Comparison of ENCODE assay signal across 10 cellular contexts in the genomic region with DNA sequence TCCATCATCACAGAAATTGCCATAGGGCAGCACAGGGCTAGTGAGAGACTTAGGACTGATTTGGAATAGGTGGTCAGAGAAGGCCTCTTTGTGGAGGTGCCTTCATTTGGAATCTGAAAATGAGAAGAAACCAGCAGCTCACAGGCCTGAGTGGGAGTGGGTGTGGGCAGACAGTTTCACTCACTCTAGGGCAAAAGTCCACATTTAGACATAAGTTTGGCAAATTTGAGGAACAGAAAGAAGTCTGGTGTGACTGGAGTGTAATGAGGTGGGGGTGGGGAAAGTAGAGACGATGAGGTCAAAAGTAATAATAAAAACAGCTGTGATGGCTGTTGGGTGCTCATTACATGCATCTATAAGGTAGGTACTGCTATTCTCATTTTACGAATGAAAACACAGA. TPM values are rescaled to one million over a fixed set of nuclear protein-coding genes. Genes with fewer than 3 reads are reported as not detected.
DNase-seq lines count a peak whose midpoint lies in the region; ATAC-seq and TF ChIP-seq lines count a peak whose summit lies in the region.
"Had no signal": no experiment of that assay in that cellular context is flagged by ENCODE, and none has a peak within 500 bp of the region (broad histone marks: within the 10 kb centered on the region; RNA-seq: fewer than 3 reads in every experiment).

No MANE protein-coding gene starts in this region.

- no peaks in the 10 kb centered on the region for H3K36me3 Mint-ChIP-seq in progenitor cell of endocrine pancreas (ENCODE audit: insufficient read depth)

- DNase-seq in NOMO-1 treated with dmso at 0.1 percent for 144 hours (lab: John Stamatoyannopoulos, UW; ENCODE audit: unreplicated experiment), result peak; percentile 83
- no peak for DNase-seq in progenitor cell of endocrine pancreas (ENCODE audit: low spot score, unreplicated experiment)
- no peak for DNase-seq in left colon
- no peak for DNase-seq in HPDE6-E6E7 (ENCODE audit: extremely low spot score)
- no peak for DNase-seq in thyroid gland
- DNase-seq: activated gamma-delta T cell treated with Interleukin-2 at 50 U/mL for 16 hours, GOT3, upper lobe of left lung had no signal

- peaks cover 35 to 42% of the 10 kb centered on the region in 2 donors for H3K4me1 ChIP-seq in thyroid gland

- intact Hi-C loops in left colon (cut with DNase I, micrococcal nuclease) (no loop called here), thyroid gland (cut with DNase I) (no loop called here)

- ATAC-seq in GM19035 (IDR thresholded peaks at IDR 0.05; ENCODE audit: unreplicated experiment) (peak; percentile 46), HG02642 (IDR thresholded peaks at IDR 0.05; ENCODE audit: poor library complexity, unreplicated experiment) (peak; percentile 52), left colon (no peak)

- peaks cover 27% of the 10 kb centered on the region for H3K27me3 Mint-ChIP-seq in progenitor cell of endocrine pancreas

- H3K27me3 ChIP-seq in thyroid gland, result no peaks in the 10 kb centered on the region
- H3K27me3 ChIP-seq: upper lobe of left lung had no signal

- no peak overlapping the region for H3K4me3 Mint-ChIP-seq in progenitor cell of endocrine pancreas (ENCODE audit: low read depth)

- TF ChIP-seq CTCF in progenitor cell of endocrine pancreas (IDR thresholded peaks at IDR 0.05; ENCODE audit: unreplicated experiment) (no peak), thyroid gland (IDR thresholded peaks at IDR 0.05) (no peak)

- no peak overlapping the region for H3K4me3 ChIP-seq in thyroid gland (replicated peaks in 1 of 3)
- H3K4me3 ChIP-seq: upper lobe of left lung had no signal

- no peaks in the 10 kb centered on the region for H3K9me3 ChIP-seq in thyroid gland
- H3K9me3 ChIP-seq: upper lobe of left lung had no signal

- H3K27ac Mint-ChIP-seq in progenitor cell of endocrine pancreas, result peak overlapping the region; percentile 65

- peaks cover 10% of the 10 kb centered on the region for H3K4me1 Mint-ChIP-seq in progenitor cell of endocrine pancreas (ENCODE audit: low read depth)

- H3K9me3 Mint-ChIP-seq in progenitor cell of endocrine pancreas (ENCODE audit: low read depth), result no peaks in the 10 kb centered on the region

- H3K27ac ChIP-seq in thyroid gland, result peak overlapping the region in 1 of 3 donors; percentile 43
- H3K27ac ChIP-seq: upper lobe of left lung had no signal

- no peaks in the 10 kb centered on the region for H3K36me3 ChIP-seq in thyroid gland
- H3K36me3 ChIP-seq: upper lobe of left lung had no signal

- TF ChIP-seq POLR2A in thyroid gland (IDR thresholded peaks at IDR 0.05), result no peak

- WGBS in thyroid gland, 2 donors, result 93 to 94% methylated on average over 2 of the region's 2 CpGs

RNA-seq across cellular contexts. Expression of gene BCAR3, which starts 22.4 kb away (rescaled TPM):
- total RNA-seq in progenitor cell of endocrine pancreas (7.1 and 10.5 TPM in 2 replicates), left colon (10 to 100 TPM; 64.0 to 79.0 TPM), thyroid gland (10 to 100 TPM; 29.6 to 46.7 (median 37.0) TPM)
